In genomic region chr1:158998037-158998780, GRCh38 we compare ENCODE assay signal across 9 cellular contexts. TPM values are rescaled to one million over a fixed set of nuclear protein-coding genes. Genes with fewer than 3 reads are reported as not detected.
A peak's percentile ranks its signal among the peaks of the same experiment; 100 is the strongest.
DNase-seq lines count a peak whose midpoint lies in the region; ATAC-seq and TF ChIP-seq lines count a peak whose summit lies in the region.
"Had no signal": no experiment of that assay in that cellular context is flagged by ENCODE, and none has a peak within 500 bp of the region (broad histone marks: within the 10 kb centered on the region; RNA-seq: fewer than 3 reads in every experiment).

No MANE protein-coding gene starts in this region.

- TF ChIP-seq EP300 in esophagus muscularis mucosa (IDR thresholded peaks at IDR 0.05) = no peak

- no peaks in the 10 kb centered on the region for H3K36me3 ChIP-seq in MG63
- H3K36me3 ChIP-seq in esophagus muscularis mucosa = no peaks in the 10 kb centered on the region

- DNase-seq in MG63 (no peak), esophagus muscularis mucosa (ENCODE audit: extremely low spot score) (no peak), dedifferentiated amniotic fluid mesenchymal stem cell (ENCODE audit: extremely low spot score) (no peak), NCI-H1417 (lab: John Stamatoyannopoulos, UW) (no peak), C1 segment of cervical spinal cord (lab: John Stamatoyannopoulos, UW) (no peak)
- no peak for DNase-seq in stimulated activated CD4-positive, alpha-beta T cell treated with anti-CD3 and anti-CD28 coated beads, Interleukin-2, amount 100 ng/mL, for 48 hours

- H3K4me3 ChIP-seq in MG63 (peak overlapping the region; percentile 44), esophagus muscularis mucosa (peak overlapping the region; percentile 38 to 60 (median 48)), skin epidermis (peak overlapping the region in 5 of 7 experiments; percentile 22 to 44 (median 30))

- H3K9me3 ChIP-seq in MG63 = no peaks in the 10 kb centered on the region; the same call in 1 of the 2 replicates
- no peaks in the 10 kb centered on the region for H3K9me3 ChIP-seq in esophagus muscularis mucosa

- H3K27me3 ChIP-seq in MG63 (no peaks in the 10 kb centered on the region; the same call in 1 of the 2 replicates), esophagus muscularis mucosa (peaks cover 0 to 18% (median 0%) of the 10 kb centered on the region in 4 donors)

- intact Hi-C loops in esophagus muscularis mucosa (cut with DNase I) = loop anchor here (5.0 kb wide), 1 partner anchor 796 kb away; no protein-coding TSS in a partner anchor

- TF ChIP-seq CTCF in esophagus muscularis mucosa (IDR thresholded peaks at IDR 0.05) = no peak

- 46% methylated on average over 6 of the region's 6 CpGs for WGBS in esophagus muscularis mucosa

- H3K27ac ChIP-seq in esophagus muscularis mucosa (replicated peaks in 1 of 4) = peak overlapping the region in 1 of 4 donors; percentile 73
- peak overlapping the region in 5 of 21 experiments; percentile 73 to 94 (median 87) for H3K27ac ChIP-seq in skin epidermis

- no peak for TF ChIP-seq POLR2A in esophagus muscularis mucosa (IDR thresholded peaks at IDR 0.05; ENCODE audit: low read depth)

- peak; percentile 47 for ATAC-seq in GM19395 (IDR thresholded peaks at IDR 0.05; ENCODE audit: unreplicated experiment)

- peaks cover 9 to 18% (median 11%) of the 10 kb centered on the region in 4 donors for H3K4me1 ChIP-seq in esophagus muscularis mucosa

RNA-seq across cellular contexts. Expression of gene IFI16, which starts 11.5 kb away (rescaled TPM):
- total RNA-seq in MG63 (2014; rRNA removed; shearing (Covaris generic); ENCODE audit: low replicate concordance) = 33.8 and 35.7 TPM in 2 replicates
- total RNA-seq in esophagus muscularis mucosa = 100 to 1,000 TPM in 1 of 4 donors, 10 to 100 TPM in 3; 25.7 to 101 (median 35.3) TPM
- total RNA-seq: HT-29 had no signal
